ENCODE assay signal across 22 cellular contexts in the genomic region with DNA sequence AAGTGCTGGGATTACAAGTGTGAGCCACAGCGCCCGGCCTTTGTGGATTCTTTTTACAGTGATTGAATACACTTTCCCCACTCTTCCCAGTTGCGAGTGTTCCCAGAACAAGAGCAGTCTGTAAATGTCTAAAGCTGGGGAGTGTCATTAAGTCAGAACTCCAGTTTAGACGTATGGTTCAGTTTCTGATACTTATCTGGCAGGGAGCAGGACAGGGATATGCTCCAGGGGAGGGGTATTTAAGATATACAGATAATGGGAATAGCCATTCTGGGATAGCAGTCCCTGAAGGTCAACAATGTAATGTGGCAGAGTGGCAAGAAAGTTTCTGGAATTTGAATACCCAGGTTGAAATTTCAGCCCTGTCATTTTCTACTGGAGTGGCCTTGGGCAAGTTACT.
A peak's percentile ranks its signal among the peaks of the same experiment; 100 is the strongest.
DNase-seq lines count a peak whose midpoint lies in the region; FAIRE-seq and TF ChIP-seq lines count a peak whose summit lies in the region.
"Had no signal": no experiment of that assay in that cellular context is flagged by ENCODE, and none has a peak within 500 bp of the region (broad histone marks: within the 10 kb centered on the region; RNA-seq: fewer than 3 reads in every experiment).

No MANE protein-coding gene starts in this region.

- no peaks in the 10 kb centered on the region for H3K27me3 ChIP-seq in thyroid gland
- H3K27me3 ChIP-seq: BE2C, BLaER1 had no signal

- TF ChIP-seq CTCF in thyroid gland (IDR thresholded peaks at IDR 0.05) (no peak), D721Med (IDR thresholded peaks at IDR 0.05; ENCODE audit: insufficient read depth, missing control alignments) (no peak)

- H3K4me1 ChIP-seq in thyroid gland: peaks cover 57 to 68% of the 10 kb centered on the region in 2 donors

- H3K27me3 Mint-ChIP-seq in activated CD4-positive, alpha-beta T cell treated with anti-CD3 and anti-CD28 coated beads, Interleukin-2, amount 10 ng/mL, durations not matched to agents 24 days and 14 days: peaks cover 23% of the 10 kb centered on the region

- TF ChIP-seq POLR2A in thyroid gland (IDR thresholded peaks at IDR 0.05): no peak

- no peak overlapping the region for H3K4me3 ChIP-seq in thyroid gland (replicated peaks in 1 of 3)
- H3K4me3 ChIP-seq: BLaER1 had no signal

- H3K9me3 Mint-ChIP-seq in activated CD4-positive, alpha-beta T cell treated with anti-CD3 and anti-CD28 coated beads, Interleukin-2, amount 10 ng/mL, durations not matched to agents 24 days and 14 days: no peaks in the 10 kb centered on the region
- H3K9me3 Mint-ChIP-seq: CD4-positive, alpha-beta memory T cell; CD8-positive, alpha-beta memory T cell had no signal

- FAIRE-seq in D721Med (lab: Jason Lieb, UNC): no peak
- FAIRE-seq: A204.1, G401.6, GM12891, GM19239 had no signal

- intact Hi-C loops in activated CD4-positive, alpha-beta T cell treated with anti-CD3 and anti-CD28 coated beads, Interleukin-2, amount 10 ng/mL, durations not matched to agents 24 days and 14 days (cut with micrococcal nuclease): no loop called here
- intact Hi-C loops in thyroid gland (cut with DNase I): no loop called here

- H3K36me3 ChIP-seq in thyroid gland: no peaks in the 10 kb centered on the region
- H3K36me3 ChIP-seq: BE2C, BLaER1 had no signal

- H3K27ac ChIP-seq in thyroid gland: peak overlapping the region in 2 of 3 donors; percentile 74 to 92
- H3K27ac ChIP-seq: BLaER1 had no signal

- DNase-seq in activated CD4-positive, alpha-beta T cell treated with anti-CD3 and anti-CD28 coated beads, Interleukin-2, amount 10 ng/mL, durations not matched to agents 24 days and 14 days: peak; percentile 33
- DNase-seq in activated CD4-positive, alpha-beta T cell treated with anti-CD3 and anti-CD28 coated beads for 1 hour: no peak
- DNase-seq in SK-N-DZ (ENCODE audit: low spot score) (peak; percentile 84), thyroid gland (no peak), iPS-NIHi7 (ENCODE audit: extremely low spot score) (no peak), D721Med (ENCODE audit: insufficient read length, low spot score) (no peak)
- DNase-seq: 8988T; ACHN; BE2C; C1 segment of cervical spinal cord; CD4-positive, alpha-beta memory T cell; CD4-positive, CD25-positive, alpha-beta regulatory T cell; CD8-positive, alpha-beta memory T cell; COR-L47; DMS79 treated with DMSO at 0.1 percent for 48 hours; GF-D8 had no signal

- no peaks in the 10 kb centered on the region for H3K36me3 Mint-ChIP-seq in activated CD4-positive, alpha-beta T cell treated with anti-CD3 and anti-CD28 coated beads, Interleukin-2, amount 10 ng/mL, durations not matched to agents 24 days and 14 days (ENCODE audit: low read depth)
- H3K36me3 Mint-ChIP-seq: CD14-positive monocyte; CD4-positive, alpha-beta memory T cell; CD4-positive, CD25-positive, alpha-beta regulatory T cell; CD8-positive, alpha-beta memory T cell had no signal

- no peaks in the 10 kb centered on the region for H3K4me1 Mint-ChIP-seq in activated CD4-positive, alpha-beta T cell treated with anti-CD3 and anti-CD28 coated beads, Interleukin-2, amount 10 ng/mL, durations not matched to agents 24 days and 14 days
- H3K4me1 Mint-ChIP-seq: CD4-positive, alpha-beta memory T cell; CD4-positive, CD25-positive, alpha-beta regulatory T cell; CD8-positive, alpha-beta memory T cell had no signal

- H3K27ac Mint-ChIP-seq in activated CD4-positive, alpha-beta T cell treated with anti-CD3 and anti-CD28 coated beads, Interleukin-2, amount 10 ng/mL, durations not matched to agents 24 days and 14 days: no peak overlapping the region
- H3K27ac Mint-ChIP-seq: CD14-positive monocyte; CD4-positive, alpha-beta memory T cell; CD4-positive, CD25-positive, alpha-beta regulatory T cell; CD8-positive, alpha-beta memory T cell had no signal

- 86 to 88% methylated on average over 4 of the region's 4 CpGs for WGBS in thyroid gland, 2 donors

- no peak overlapping the region for H3K4me3 Mint-ChIP-seq in activated CD4-positive, alpha-beta T cell treated with anti-CD3 and anti-CD28 coated beads, Interleukin-2, amount 10 ng/mL, durations not matched to agents 24 days and 14 days
- H3K4me3 Mint-ChIP-seq: CD14-positive monocyte; CD4-positive, alpha-beta memory T cell; CD4-positive, CD25-positive, alpha-beta regulatory T cell; CD8-positive, alpha-beta memory T cell had no signal

- no peaks in the 10 kb centered on the region for H3K9me3 ChIP-seq in thyroid gland
- H3K9me3 ChIP-seq: BE2C, BLaER1 had no signal

Comparison
In these comparisons a context has a peak if more than half of its experiments do, and no peak if none do; other contexts are left out.
1. DNase-seq: peak in activated CD4-positive, alpha-beta T cell treated with anti-CD3 and anti-CD28 coated beads, Interleukin-2, amount 10 ng/mL, durations not matched to agents 24 days and 14 days (single experiment) and SK-N-DZ (single experiment); none in activated CD4-positive, alpha-beta T cell treated with anti-CD3 and anti-CD28 coated beads for 1 hour (single experiment), thyroid gland (0 of 2), iPS-NIHi7 (single experiment) and D721Med (single experiment).